Comparison of ENCODE assay signal across 12 cellular contexts in the genomic region with DNA sequence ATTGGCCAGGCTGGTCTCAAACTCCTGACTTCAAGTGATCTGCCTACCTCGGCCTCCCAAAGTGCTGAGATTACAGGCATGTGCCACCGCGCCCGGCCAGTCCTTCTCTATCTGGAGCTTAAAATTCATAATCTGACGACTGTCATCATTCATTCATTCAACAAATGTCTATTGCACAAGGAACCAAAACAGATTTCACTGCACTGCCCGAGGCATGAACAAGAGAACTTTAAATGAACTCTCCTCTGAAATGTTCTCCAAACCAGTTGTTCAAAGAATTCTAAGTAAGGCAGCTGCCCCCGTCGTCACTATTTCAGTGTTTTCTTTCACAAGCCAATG. TPM values are rescaled to one million over a fixed set of nuclear protein-coding genes. Genes with fewer than 3 reads are reported as not detected.
DNase-seq lines count a peak whose midpoint lies in the region; ATAC-seq and TF ChIP-seq lines count a peak whose summit lies in the region.
"Had no signal": no experiment of that assay in that cellular context is flagged by ENCODE, and none has a peak within 500 bp of the region (broad histone marks: within the 10 kb centered on the region; RNA-seq: fewer than 3 reads in every experiment).

No MANE protein-coding gene starts in this region.

- DNase-seq in activated naive CD8-positive, alpha-beta T cell treated with anti-CD3 and anti-CD28 coated beads, Interleukin-2, amount 10 ng/mL, durations not matched to agents 7 days and 5 days: no peak
- DNase-seq in activated naive CD8-positive, alpha-beta T cell treated with anti-CD3 and anti-CD28 coated beads, Interleukin-2, amount 50 U/mL, for 24 hours: no peak
- DNase-seq in T-helper 17 cell (no peak), foreskin melanocyte (peak; percentile 38), HT-29 (ENCODE audit: low spot score) (no peak), chondrocyte (ENCODE audit: low spot score) (no peak)
- DNase-seq: GOT3, NCI-H1105 treated with DMSO at 0.1 percent for 48 hours, NCI-H1694 treated with DMSO at 0.1 percent for 48 hours, NCI-H226 had no signal

- POLR2A ChIA-PET in activated naive CD8-positive, alpha-beta T cell treated with anti-CD3 and anti-CD28 coated beads, Interleukin-2, amount 10 ng/mL, durations not matched to agents 7 days and 5 days (lab: Charles Lee): interaction anchor here (0.6 to 1.6 kb wide), 2 partner anchors 45 to 336 kb away, joined by 3 to 6 read pairs; a partner anchor contains a TSS

- H3K9me3 ChIP-seq in T-helper 17 cell (ENCODE audit: control insufficient read depth, low read length, poor library complexity, severe bottlenecking): no peaks in the 10 kb centered on the region

- no peaks in the 10 kb centered on the region for H3K36me3 Mint-ChIP-seq in activated naive CD8-positive, alpha-beta T cell treated with anti-CD3 and anti-CD28 coated beads, Interleukin-2, amount 10 ng/mL, durations not matched to agents 7 days and 5 days
- no peaks in the 10 kb centered on the region for H3K36me3 Mint-ChIP-seq in activated naive CD8-positive, alpha-beta T cell treated with anti-CD3 and anti-CD28 coated beads, Interleukin-2, amount 50 U/mL, for 24 hours (ENCODE audit: low read depth)
- no peaks in the 10 kb centered on the region for H3K36me3 Mint-ChIP-seq in T-helper 17 cell (ENCODE audit: low read depth)
- no peaks in the 10 kb centered on the region for H3K36me3 Mint-ChIP-seq in stimulated activated memory B cell treated with anti-CD40 and anti-IgM and Interleukin-4, amounts not matched to agents 10 μg/mL and 1 μg/mL and 100 μg/mL, for 72 hours
- H3K36me3 Mint-ChIP-seq in chondrocyte (ENCODE audit: low read depth): no peaks in the 10 kb centered on the region

- no peak overlapping the region for H3K4me3 Mint-ChIP-seq in activated naive CD8-positive, alpha-beta T cell treated with anti-CD3 and anti-CD28 coated beads, Interleukin-2, amount 10 ng/mL, durations not matched to agents 7 days and 5 days
- no peak overlapping the region for H3K4me3 Mint-ChIP-seq in activated naive CD8-positive, alpha-beta T cell treated with anti-CD3 and anti-CD28 coated beads, Interleukin-2, amount 50 U/mL, for 24 hours
- peak overlapping the region; percentile 68 for H3K4me3 Mint-ChIP-seq in T-helper 17 cell
- no peak overlapping the region for H3K4me3 Mint-ChIP-seq in stimulated activated memory B cell treated with anti-CD40 and anti-IgM and Interleukin-4, amounts not matched to agents 10 μg/mL and 1 μg/mL and 100 μg/mL, for 72 hours
- H3K4me3 Mint-ChIP-seq in chondrocyte (ENCODE audit: unreplicated experiment): no peak overlapping the region

- peaks cover 2% of the 10 kb centered on the region for H3K27me3 Mint-ChIP-seq in activated naive CD8-positive, alpha-beta T cell treated with anti-CD3 and anti-CD28 coated beads, Interleukin-2, amount 10 ng/mL, durations not matched to agents 7 days and 5 days
- peaks cover 5% of the 10 kb centered on the region for H3K27me3 Mint-ChIP-seq in activated naive CD8-positive, alpha-beta T cell treated with anti-CD3 and anti-CD28 coated beads, Interleukin-2, amount 50 U/mL, for 24 hours
- H3K27me3 Mint-ChIP-seq in T-helper 17 cell (peaks cover 5% of the 10 kb centered on the region), chondrocyte (ENCODE audit: low read depth) (no peaks in the 10 kb centered on the region)
- H3K27me3 Mint-ChIP-seq in stimulated activated memory B cell treated with anti-CD40 and anti-IgM and Interleukin-4, amounts not matched to agents 10 μg/mL and 1 μg/mL and 100 μg/mL, for 72 hours: no peaks in the 10 kb centered on the region

- no peak for TF ChIP-seq CTCF in chondrocyte (IDR thresholded peaks at IDR 0.05)

- peak overlapping the region; percentile 19 for H3K27ac Mint-ChIP-seq in activated naive CD8-positive, alpha-beta T cell treated with anti-CD3 and anti-CD28 coated beads, Interleukin-2, amount 10 ng/mL, durations not matched to agents 7 days and 5 days
- no peak overlapping the region for H3K27ac Mint-ChIP-seq in activated naive CD8-positive, alpha-beta T cell treated with anti-CD3 and anti-CD28 coated beads, Interleukin-2, amount 50 U/mL, for 24 hours
- peak overlapping the region; percentile 88 for H3K27ac Mint-ChIP-seq in T-helper 17 cell
- H3K27ac Mint-ChIP-seq in stimulated activated memory B cell treated with anti-CD40 and anti-IgM and Interleukin-4, amounts not matched to agents 10 μg/mL and 1 μg/mL and 100 μg/mL, for 72 hours: peak overlapping the region; percentile 73
- H3K27ac Mint-ChIP-seq in chondrocyte (ENCODE audit: unreplicated experiment): no peak overlapping the region

- no peak for ATAC-seq in activated naive CD8-positive, alpha-beta T cell treated with anti-CD3 and anti-CD28 coated beads, Interleukin-2, amount 10 ng/mL, durations not matched to agents 7 days and 5 days (ENCODE audit: low read depth)
- ATAC-seq in activated naive CD8-positive, alpha-beta T cell treated with anti-CD3 and anti-CD28 coated beads, Interleukin-2, amount 50 U/mL, for 24 hours: no peak
- no peak for ATAC-seq in T-helper 17 cell
- no peak for ATAC-seq in stimulated activated memory B cell treated with anti-CD40 and anti-IgM and Interleukin-4, amounts not matched to agents 10 μg/mL and 1 μg/mL and 100 μg/mL, for 72 hours
- no peak for ATAC-seq in HG02588 (IDR thresholded peaks at IDR 0.05; ENCODE audit: unreplicated experiment)

- H3K9me3 Mint-ChIP-seq in activated naive CD8-positive, alpha-beta T cell treated with anti-CD3 and anti-CD28 coated beads, Interleukin-2, amount 10 ng/mL, durations not matched to agents 7 days and 5 days: no peaks in the 10 kb centered on the region
- H3K9me3 Mint-ChIP-seq in activated naive CD8-positive, alpha-beta T cell treated with anti-CD3 and anti-CD28 coated beads, Interleukin-2, amount 50 U/mL, for 24 hours: no peaks in the 10 kb centered on the region
- no peaks in the 10 kb centered on the region for H3K9me3 Mint-ChIP-seq in stimulated activated memory B cell treated with anti-CD40 and anti-IgM and Interleukin-4, amounts not matched to agents 10 μg/mL and 1 μg/mL and 100 μg/mL, for 72 hours
- H3K9me3 Mint-ChIP-seq in chondrocyte (ENCODE audit: low read depth): peaks cover 4% of the 10 kb centered on the region

- H3K4me1 Mint-ChIP-seq in activated naive CD8-positive, alpha-beta T cell treated with anti-CD3 and anti-CD28 coated beads, Interleukin-2, amount 10 ng/mL, durations not matched to agents 7 days and 5 days: peaks cover 8% of the 10 kb centered on the region
- H3K4me1 Mint-ChIP-seq in activated naive CD8-positive, alpha-beta T cell treated with anti-CD3 and anti-CD28 coated beads, Interleukin-2, amount 50 U/mL, for 24 hours: peaks cover 4% of the 10 kb centered on the region
- peaks cover 9% of the 10 kb centered on the region for H3K4me1 Mint-ChIP-seq in T-helper 17 cell
- peaks cover 16% of the 10 kb centered on the region for H3K4me1 Mint-ChIP-seq in stimulated activated memory B cell treated with anti-CD40 and anti-IgM and Interleukin-4, amounts not matched to agents 10 μg/mL and 1 μg/mL and 100 μg/mL, for 72 hours
- H3K4me1 Mint-ChIP-seq in chondrocyte (ENCODE audit: low read depth): peaks cover 9% of the 10 kb centered on the region

RNA-seq across cellular contexts. Expression of a gene that starts 44.8 kb away (rescaled TPM):
- 10 to 100 TPM; 64.3 to 71.2 TPM for total RNA-seq in activated naive CD8-positive, alpha-beta T cell treated with anti-CD3 and anti-CD28 coated beads, Interleukin-2, amount 10 ng/mL, durations not matched to agents 7 days and 5 days
- total RNA-seq in T-helper 17 cell: 10 to 100 TPM; 50.7 to 60.3 TPM
- total RNA-seq in HT-29 (2014; rRNA removed; shearing (Covaris generic)): 38.8 and 45.6 TPM in 2 replicates
- total RNA-seq in chondrocyte: 63.3 to 75.5 TPM (median 73.0 TPM) in 3 replicates

Comparison
In these comparisons a context has a peak if more than half of its experiments do, and no peak if none do; other contexts are left out.
1. H3K27ac Mint-ChIP-seq: peak in activated naive CD8-positive, alpha-beta T cell treated with anti-CD3 and anti-CD28 coated beads, Interleukin-2, amount 10 ng/mL, durations not matched to agents 7 days and 5 days (single experiment), T-helper 17 cell (single experiment) and stimulated activated memory B cell treated with anti-CD40 and anti-IgM and Interleukin-4, amounts not matched to agents 10 μg/mL and 1 μg/mL and 100 μg/mL, for 72 hours (single experiment); none in activated naive CD8-positive, alpha-beta T cell treated with anti-CD3 and anti-CD28 coated beads, Interleukin-2, amount 50 U/mL, for 24 hours (single experiment) and chondrocyte (single experiment).